In the genomic region with DNA sequence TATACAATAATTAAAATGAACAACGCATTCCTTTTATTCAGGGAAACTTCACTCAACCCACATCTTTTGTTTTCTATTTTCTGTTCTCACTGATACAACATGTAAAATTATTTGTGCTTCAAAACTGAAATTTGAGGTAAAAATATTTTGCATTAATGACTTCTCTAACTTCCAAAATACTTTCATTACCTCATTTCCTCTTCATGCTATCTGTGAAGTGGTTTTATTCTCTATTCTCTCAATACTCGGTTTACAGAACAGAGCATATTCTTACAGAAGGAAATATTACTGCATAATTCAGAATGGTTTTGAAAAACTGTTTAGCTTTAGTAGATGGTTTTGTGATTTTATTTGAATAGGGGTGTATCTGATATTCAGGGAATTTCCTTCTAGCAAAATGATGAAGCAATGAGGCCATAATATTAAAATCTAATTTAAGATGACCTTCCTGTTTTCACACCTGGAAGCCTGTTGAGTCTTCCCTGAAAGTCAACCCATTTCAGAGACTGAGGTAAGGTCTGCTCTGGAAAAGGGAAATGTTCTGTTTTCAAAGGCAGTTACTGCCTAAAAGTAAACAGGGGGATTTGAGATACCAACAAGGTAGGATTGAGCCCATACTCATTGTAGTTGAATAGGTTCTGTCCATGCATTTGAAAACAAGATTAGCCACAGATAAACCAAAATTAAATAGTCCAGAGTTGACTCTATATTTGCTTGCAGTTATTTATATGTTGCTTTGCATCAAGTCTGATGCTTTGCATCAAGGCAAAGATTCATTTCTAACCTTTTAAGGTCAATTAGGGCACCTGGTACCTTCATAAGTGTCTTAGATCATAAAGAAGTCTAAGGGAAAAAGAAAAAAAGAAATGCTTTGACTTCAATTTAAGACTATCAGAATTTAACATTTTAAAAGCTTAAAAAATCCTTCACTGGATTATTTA, we compare ENCODE assay signal across 9 cellular contexts. TPM values are rescaled to one million over a fixed set of nuclear protein-coding genes. Genes with fewer than 3 reads are reported as not detected.
DNase-seq lines count a peak whose midpoint lies in the region; ATAC-seq and FAIRE-seq lines count a peak whose summit lies in the region.
"Had no signal": no experiment of that assay in that cellular context is flagged by ENCODE, and none has a peak within 500 bp of the region (broad histone marks: within the 10 kb centered on the region; RNA-seq: fewer than 3 reads in every experiment).

No MANE protein-coding gene starts in this region.

- peaks cover under 1 to 2% of the 10 kb centered on the region in 2 donors for H3K36me3 ChIP-seq in small intestine (ENCODE audit: control insufficient read depth in 2 of 2, insufficient read depth in 2 of 2, low read length in 2 of 2)

- H3K4me3 Mint-ChIP-seq in T-helper 1 cell treated with Interleukin-12 subunit alpha and Interleukin-12 subunit beta and Interleukin-4 antibody, amounts not matched to agents 30 μg/mL and 1 μg/mL, for 36 hours = peak overlapping the region; percentile 15

- H3K4me1 Mint-ChIP-seq in T-helper 1 cell treated with Interleukin-12 subunit alpha and Interleukin-12 subunit beta and Interleukin-4 antibody, amounts not matched to agents 30 μg/mL and 1 μg/mL, for 36 hours (ENCODE audit: low read depth) = peaks cover 36% of the 10 kb centered on the region

- H3K4me1 ChIP-seq in small intestine (ENCODE audit: control insufficient read depth in 2 of 2, insufficient read depth in 1 of 2, low read depth in 1 of 2, low read length in 1 of 2) = no peaks in the 10 kb centered on the region

- H3K27ac Mint-ChIP-seq in T-helper 1 cell treated with Interleukin-12 subunit alpha and Interleukin-12 subunit beta and Interleukin-4 antibody, amounts not matched to agents 30 μg/mL and 1 μg/mL, for 36 hours = peak overlapping the region; percentile 55

- H3K4me3 ChIP-seq in small intestine (ENCODE audit: low read depth in 1 of 2, low read length in 2 of 2) = no peak overlapping the region

- ATAC-seq in GM21423 (IDR thresholded peaks at IDR 0.05; ENCODE audit: unreplicated experiment) = peak; percentile 61
- peak; percentile 87 for ATAC-seq in HG03175 (IDR thresholded peaks at IDR 0.05; ENCODE audit: unreplicated experiment)

- no peak for FAIRE-seq in small intestine (lab: Jason Lieb, UNC)

- no peak overlapping the region for H3K27ac ChIP-seq in small intestine (ENCODE audit: low read depth in 1 of 2, low read length in 1 of 2)
- H3K27ac ChIP-seq: 22Rv1 had no signal

- no peaks in the 10 kb centered on the region for H3K27me3 Mint-ChIP-seq in T-helper 1 cell treated with Interleukin-12 subunit alpha and Interleukin-12 subunit beta and Interleukin-4 antibody, amounts not matched to agents 30 μg/mL and 1 μg/mL, for 36 hours (ENCODE audit: low read depth)

- H3K27me3 ChIP-seq in small intestine (ENCODE audit: control insufficient read depth in 2 of 2, insufficient read depth in 2 of 2, low read length in 2 of 2) = no peaks in the 10 kb centered on the region

- peaks cover 17% of the 10 kb centered on the region for H3K36me3 Mint-ChIP-seq in T-helper 1 cell treated with Interleukin-12 subunit alpha and Interleukin-12 subunit beta and Interleukin-4 antibody, amounts not matched to agents 30 μg/mL and 1 μg/mL, for 36 hours (ENCODE audit: low read depth)

- DNase-seq in T-helper 1 cell (no peak), germinal center (ENCODE audit: low spot score) (peak; percentile 31), small intestine (no peak), islet precursor cell (no peak)
- no peak for DNase-seq in activated effector memory CD4-positive, alpha-beta T cell treated with anti-CD3 and anti-CD28 coated beads, Interleukin-2, amount 50 U/mL, for 16 hours

- 70 to 77% (median 72%) methylated on average over 2 of the region's 2 CpGs for WGBS in small intestine, 3 donors

- H3K9me3 ChIP-seq in small intestine (ENCODE audit: control insufficient read depth, low read depth) = no peaks in the 10 kb centered on the region

- H3K9me3 Mint-ChIP-seq in T-helper 1 cell treated with Interleukin-12 subunit alpha and Interleukin-12 subunit beta and Interleukin-4 antibody, amounts not matched to agents 30 μg/mL and 1 μg/mL, for 36 hours = peaks cover 6% of the 10 kb centered on the region

RNA-seq across cellular contexts. Expression of gene PEX13, which starts 50.8 kb away (rescaled TPM):
- 10 to 100 TPM; 10.3 to 12.3 (median 11.9) TPM for polyA plus RNA-seq in small intestine

RNA-seq across cellular contexts. Expression of gene PUS10, which starts 51.3 kb away (rescaled TPM):
- polyA plus RNA-seq in small intestine = 10 to 100 TPM in 1 of 3 donors, 1 to 10 TPM in 2; 4.6 to 12.7 (median 5.9) TPM
